9 cellular contexts compared by ENCODE assay signal in the genomic region with DNA sequence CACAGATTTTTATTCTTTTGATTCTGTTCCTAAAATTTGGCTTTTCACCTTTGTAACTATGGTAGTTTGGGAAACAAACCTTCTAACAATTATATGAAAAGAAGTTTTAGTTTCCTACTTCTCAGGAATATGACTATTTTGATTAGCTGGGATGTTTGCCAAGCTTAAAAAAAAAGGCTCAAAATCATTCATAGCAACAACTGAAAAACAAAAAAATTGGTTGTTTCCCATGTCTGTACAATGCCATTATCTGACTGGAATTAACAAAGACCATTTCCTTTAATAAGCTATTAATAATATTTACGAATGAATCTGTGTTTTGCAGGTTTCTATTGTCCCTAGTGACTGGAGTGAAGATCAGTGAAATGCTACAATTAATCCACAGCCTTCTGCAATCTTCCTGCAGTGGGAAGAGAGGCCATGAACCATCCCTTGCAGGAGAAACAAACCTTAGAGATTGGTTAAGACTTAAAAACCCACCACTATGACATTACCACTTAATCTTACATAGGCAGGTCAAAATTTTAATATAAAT. TPM values are rescaled to one million over a fixed set of nuclear protein-coding genes. Genes with fewer than 3 reads are reported as not detected.
DNase-seq lines count a peak whose midpoint lies in the region; ATAC-seq, FAIRE-seq and TF ChIP-seq lines count a peak whose summit lies in the region.
"Had no signal": no experiment of that assay in that cellular context is flagged by ENCODE, and none has a peak within 500 bp of the region (broad histone marks: within the 10 kb centered on the region; RNA-seq: fewer than 3 reads in every experiment).

No MANE protein-coding gene starts in this region.

- H3K4me3 ChIP-seq in OCI-LY7 (ENCODE audit: low read depth, low read length, poor library complexity, severe bottlenecking) (peak overlapping the region; percentile 77), H1 (ENCODE audit: extremely low read depth in 1 of 4, insufficient read depth in 2 of 4, low read depth in 3 of 4, low read length in 4 of 4) (peak overlapping the region in 1 of 4 experiments; percentile 84; a peak in 2 of 8 replicates), ovary (peak overlapping the region; percentile 21), vagina (peak overlapping the region in 1 of 2 donors; percentile 5)
- H3K4me3 ChIP-seq: lung had no signal

- H2BK120ac ChIP-seq in H1 (replicated peaks; ENCODE audit: low read depth, low read length): no peak overlapping the region

- H2BK20ac ChIP-seq in H1 (ENCODE audit: low read length): no peak overlapping the region

- H3K56ac ChIP-seq in H1 (replicated peaks; ENCODE audit: insufficient read length, low read depth, low read length): no peak overlapping the region

- no peak overlapping the region for H2AFZ ChIP-seq in OCI-LY7 (ENCODE audit: low read length)
- no peak overlapping the region for H2AFZ ChIP-seq in H1 (ENCODE audit: low read length)

- H3K4me2 ChIP-seq in OCI-LY7 (ENCODE audit: low read length): peak overlapping the region; percentile 83
- peak overlapping the region; percentile 55 to 91; a peak in 3 of 4 replicates for H3K4me2 ChIP-seq in H1 (ENCODE audit: insufficient read depth in 1 of 2, low read depth in 2 of 2, low read length in 2 of 2)

- H3K18ac ChIP-seq in H1 (ENCODE audit: extremely low read depth, low read length): no peak overlapping the region

- DNase-seq in OCI-LY7 (ENCODE audit: low spot score): no peak
- DNase-seq in H1 (ENCODE audit: low read depth in 1 of 2, low spot score in 2 of 2): no peak
- no peak for DNase-seq in ovary
- DNase-seq in NCI-H748 treated with DMSO at 0.1 percent for 48 hours (lab: John Stamatoyannopoulos, UW): no peak
- DNase-seq in vagina (ENCODE audit: extremely low spot score in 2 of 2): no peak
- DNase-seq in activated CD4-positive, CD25-positive, alpha-beta regulatory T cell treated with anti-CD3 and anti-CD28 coated beads, Interleukin-2, amount 50 U/mL, for 72 hours: no peak

- peaks cover 9% of the 10 kb centered on the region; the same call in 1 of the 2 replicates for H3K79me1 ChIP-seq in H1 (ENCODE audit: low read depth, low read length)

- H2BK12ac ChIP-seq in H1 (ENCODE audit: low read depth, low read length): no peak overlapping the region

- H3K27me3 ChIP-seq in H1 (replicated peaks in 1 of 4; ENCODE audit: control insufficient read depth in 3 of 4, extremely low read depth in 1 of 4, insufficient read depth in 3 of 4, low read length in 3 of 4) (no peaks in the 10 kb centered on the region), ovary (no peaks in the 10 kb centered on the region), vagina (no peaks in the 10 kb centered on the region)

- no peak overlapping the region for H3K14ac ChIP-seq in H1 (ENCODE audit: insufficient read length)

- TF ChIP-seq CTCF in OCI-LY7 (conservative IDR thresholded peaks at IDR 0.05; ENCODE audit: low read length) (no peak), H1 (IDR thresholded peaks at IDR 0.05; ENCODE audit: control extremely low read depth in 1 of 3, insufficient read depth in 1 of 3, low read depth in 1 of 3, low read length in 3 of 3) (no peak), ovary (IDR thresholded peaks at IDR 0.05) (no peak), vagina (IDR thresholded peaks at IDR 0.05) (no peak)

- POLR2A ChIA-PET in OCI-LY7 (lab: Charles Lee) (interaction anchor here (0.5 to 2.6 kb wide), 16 partner anchors 8 to 363 kb away, joined by 3 to 27 read pairs (median 4); a partner anchor contains a TSS), H1 (lab: Charles Lee; ENCODE audit: partially characterized antibody) (interaction anchor here (0.7 to 2.6 kb wide), 7 partner anchors 8 to 70 kb away, joined by 3 to 13 read pairs (median 4); no protein-coding TSS in a partner anchor)

- H3K9me2 ChIP-seq in OCI-LY7 (ENCODE audit: insufficient read depth, low read length): no peaks in the 10 kb centered on the region

- no peak for ATAC-seq in HG03378 (IDR thresholded peaks at IDR 0.05; ENCODE audit: unreplicated experiment)

- no peak overlapping the region for H2BK15ac ChIP-seq in H1 (ENCODE audit: low read length)

- H3K4ac ChIP-seq in H1 (replicated peaks; ENCODE audit: insufficient read length, low read depth, low read length): no peak overlapping the region

- H3K4me1 ChIP-seq in ES-I3 (ENCODE audit: insufficient read depth, low read length): peaks cover 15% of the 10 kb centered on the region
- H3K4me1 ChIP-seq in OCI-LY7 (ENCODE audit: insufficient read depth, low read length, poor library complexity, severe bottlenecking): peaks cover 51% of the 10 kb centered on the region
- H3K4me1 ChIP-seq in H1 (replicated peaks in 1 of 4; ENCODE audit: control insufficient read depth in 3 of 4, insufficient read depth in 4 of 4, low read length in 3 of 4): peaks cover 1 to 11% (median 5%) of the 10 kb centered on the region in 4 experiments; a peak in 5 of 7 replicates
- peaks cover 14% of the 10 kb centered on the region for H3K4me1 ChIP-seq in ovary (ENCODE audit: insufficient read depth)
- H3K4me1 ChIP-seq in vagina: peaks cover 70% of the 10 kb centered on the region

- H3K79me2 ChIP-seq in OCI-LY7 (ENCODE audit: insufficient read depth, low read depth, low read length): peaks cover 71% of the 10 kb centered on the region
- peaks cover 15 to 54% of the 10 kb centered on the region in 2 experiments for H3K79me2 ChIP-seq in H1 (ENCODE audit: control insufficient read depth in 1 of 2, insufficient read depth in 2 of 2, low read length in 2 of 2)

- intact Hi-C loops in OCI-LY7 (cut with micrococcal nuclease; ENCODE audit: unreplicated experiment) (no loop called here), ovary (cut with DNase I) (loop anchor here in 1 of 4 donors (10.0 kb wide), 2 partner anchors 104 to 234 kb away; a partner anchor contains a TSS), vagina (cut with DNase I) (loop anchor here (10.0 kb wide), 1 partner anchor 104 kb away; no protein-coding TSS in a partner anchor)

- no peak for FAIRE-seq in H1 (lab: Jason Lieb, UNC)

- H3K27ac ChIP-seq in OCI-LY7 (ENCODE audit: low read depth, low read length, poor library complexity, severe bottlenecking) (no peak overlapping the region), H1 (ENCODE audit: low read depth, low read length) (no peak overlapping the region), ovary (no peak overlapping the region), vagina (no peak overlapping the region)

- no peak overlapping the region for H3K23ac ChIP-seq in H1 (ENCODE audit: insufficient read length)

- no peak for TF ChIP-seq RAD21 in H1 (IDR thresholded peaks at IDR 0.05 in 1 of 2, conservative IDR thresholded peaks at IDR 0.05 in 1 of 2; ENCODE audit: low read depth in 2 of 2, low read length in 2 of 2)

- H4K5ac ChIP-seq in H1 (ENCODE audit: insufficient read length, low read depth, low read length): no peak overlapping the region

- CTCF ChIA-PET in OCI-LY7 (lab: Charles Lee; ENCODE audit: unreplicated experiment) (interaction anchor here (0.6 to 0.7 kb wide), 2 partner anchors 10 to 89 kb away, joined by 3 to 5 read pairs; no protein-coding TSS in a partner anchor), H1 (lab: Charles Lee; ENCODE audit: partially characterized antibody) (interaction anchor here (0.6 to 1.5 kb wide), 3 partner anchors 23 to 33 kb away, joined by 3 to 4 read pairs (median 3); a partner anchor contains a TSS)

- H3K9me3 ChIP-seq in ES-I3 (ENCODE audit: control insufficient read depth, insufficient read depth, low read length): no peaks in the 10 kb centered on the region
- no peaks in the 10 kb centered on the region for H3K9me3 ChIP-seq in OCI-LY7 (ENCODE audit: low read length)
- no peaks in the 10 kb centered on the region for H3K9me3 ChIP-seq in H1 (ENCODE audit: insufficient read depth in 2 of 2, low read depth in 1 of 2, low read length in 1 of 2)
- H3K9me3 ChIP-seq in ovary: no peaks in the 10 kb centered on the region
- H3K9me3 ChIP-seq in vagina: no peaks in the 10 kb centered on the region

- peaks cover 5% of the 10 kb centered on the region; the same call in 1 of the 2 replicates for H3K23me2 ChIP-seq in H1 (ENCODE audit: low read depth, low read length)

- H4K20me1 ChIP-seq in OCI-LY7 (ENCODE audit: insufficient read depth, low read length): peaks cover 50% of the 10 kb centered on the region
- H4K20me1 ChIP-seq in H1 (replicated peaks in 1 of 2; ENCODE audit: control insufficient read depth in 1 of 2, insufficient read depth in 2 of 2, low read length in 2 of 2): peaks cover 2 to 11% of the 10 kb centered on the region in 2 experiments

- H3K36me3 ChIP-seq in ES-I3 (ENCODE audit: insufficient read depth, low read length) (peaks cover 22% of the 10 kb centered on the region; the same call in 1 of the 2 replicates), OCI-LY7 (ENCODE audit: insufficient read depth, low read length) (peaks cover 65% of the 10 kb centered on the region), H1 (ENCODE audit: control insufficient read depth in 2 of 4, insufficient read depth in 4 of 4, low read length in 3 of 4) (peaks cover 0 to 21% (median 2%) of the 10 kb centered on the region in 4 experiments; a peak in 3 of 8 replicates), ovary (no peaks in the 10 kb centered on the region), vagina (peaks cover 0 to 10% of the 10 kb centered on the region in 2 donors)

- TF ChIP-seq POLR2A in H1 (IDR thresholded peaks at IDR 0.05; ENCODE audit: control extremely low read depth in 1 of 2, low read depth in 2 of 2, low read length in 2 of 2) (no peak), ovary (IDR thresholded peaks at IDR 0.05) (no peak), vagina (IDR thresholded peaks at IDR 0.05) (no peak)

- WGBS in H1 (ENCODE audit: extremely low coverage in 1 of 2, insufficient coverage in 1 of 2, insufficient read length in 1 of 2, insufficient replicate concordance in 2 of 2, low coverage in 1 of 2, low lambda C conversion rate in 2 of 2, missing lambda C conversion rate in 1 of 2), 2 experiments: 79% methylated on average over 1 of the region's 1 CpG; no CpG with 5 or more reads in 1 of the 2 experiments
- 56 to 67% (median 57%) methylated on average over 1 of the region's 1 CpG for WGBS in ovary, 3 donors

- BruUV-seq in OCI-LY7 (replicated peaks; lab: Mats Ljungman, UMichigan): no TSS peak

- no peak overlapping the region for H4K8ac ChIP-seq in H1 (ENCODE audit: extremely low read depth, insufficient read depth, low read length)

- H3K9ac ChIP-seq in ES-I3 (ENCODE audit: low read depth, low read length) (peak overlapping the region; percentile 29; the same call in 1 of the 2 replicates), H1 (replicated peaks in 1 of 4; ENCODE audit: extremely low read depth in 1 of 4, low read depth in 3 of 4, low read length in 3 of 4) (peak overlapping the region in 1 of 4 experiments; percentile 0; a peak in 1 of 7 replicates)

- no peak overlapping the region for H2AK5ac ChIP-seq in H1 (ENCODE audit: low read depth, low read length)

- no peak overlapping the region for H2BK5ac ChIP-seq in H1 (ENCODE audit: low read depth, low read length)

- TF ChIP-seq EP300 in H1 (IDR thresholded peaks at IDR 0.05; ENCODE audit: borderline replicate concordance in 1 of 2, low read depth in 2 of 2, low read length in 2 of 2): no peak
- TF ChIP-seq EP300 in ovary (IDR thresholded peaks at IDR 0.05): no peak

- no peak overlapping the region for H4K91ac ChIP-seq in H1 (replicated peaks; ENCODE audit: insufficient read length, low read length)

RNA-seq across cellular contexts. Expression of a gene that starts 4.2 kb away (rescaled TPM):
- 14.9 and 15.2 TPM in 2 replicates for total RNA-seq in OCI-LY7 (2014; rRNA removed; shearing (Covaris generic))
- total RNA-seq in OCI-LY7 (2022) (22.7 and 27.2 TPM in 2 replicates), ovary (10 to 100 TPM; 17.6 to 27.3 (median 25.6) TPM), vagina (19.2 TPM)
- 21.9 and 22.7 TPM in 2 replicates for total RNA-seq in H1 (2021; fragmentation: NEBNext Ultra II Directional; extraction: Animal tissue kit (Norgen Biotek cat#: 25700))
- polyA plus RNA-seq in H1 (2011; rRNA removed) (3.0 and 3.3 TPM in 2 replicates), ovary (10 to 100 TPM in 1 of 2 donors, 1 to 10 TPM in 1; 9.6 to 19.5 TPM)
- 4.7 TPM for polyA plus RNA-seq in H1 (2011; cell fraction: cytosol; rRNA removed)
- 3.6 TPM for polyA plus RNA-seq in H1 (2011; cell fraction: nucleus; rRNA removed)
- 7.5 to 15.5 TPM (median 9.9 TPM) in 4 replicates for polyA plus RNA-seq in H1 (2012, experiment 1 of 2)
- 1.5 TPM for polyA plus RNA-seq in H1 (2012, experiment 2 of 2)
- polyA plus RNA-seq in H1 (2013, experiment 1 of 2): 11.2 TPM
- 10.1 TPM for polyA plus RNA-seq in H1 (2013, experiment 2 of 2)
- 4.8 and 6.3 TPM in 2 replicates for polyA minus RNA-seq in H1 (2011; rRNA and poly(A)+ RNA removed)
- polyA minus RNA-seq in H1 (2011; cell fraction: cytosol; rRNA and poly(A)+ RNA removed): 8.9 TPM
- polyA minus RNA-seq in H1 (2011; cell fraction: nucleus; rRNA and poly(A)+ RNA removed): 11.1 TPM

RNA-seq across cellular contexts. Expression of a gene that starts 33.2 kb away (rescaled TPM):
- 440 and 450 TPM in 2 replicates for total RNA-seq in OCI-LY7 (2014; rRNA removed; shearing (Covaris generic))
- total RNA-seq in OCI-LY7 (2022): 274 and 291 TPM in 2 replicates
- 187 and 190 TPM in 2 replicates for total RNA-seq in H1 (2021; fragmentation: NEBNext Ultra II Directional; extraction: Animal tissue kit (Norgen Biotek cat#: 25700))
- polyA plus RNA-seq in H1 (2011; rRNA removed): 150 and 168 TPM in 2 replicates
- polyA plus RNA-seq in H1 (2011; cell fraction: cytosol; rRNA removed): 187 TPM
- 74.4 TPM for polyA plus RNA-seq in H1 (2011; cell fraction: nucleus; rRNA removed)
- 161 to 189 TPM (median 173 TPM) in 4 replicates for polyA plus RNA-seq in H1 (2012, experiment 1 of 2)
- polyA plus RNA-seq in H1 (2012, experiment 2 of 2): 101 TPM
- polyA plus RNA-seq in H1 (2013, experiment 1 of 2): 154 TPM
- polyA plus RNA-seq in H1 (2013, experiment 2 of 2): 171 TPM
- 107 and 125 TPM in 2 replicates for polyA minus RNA-seq in H1 (2011; rRNA and poly(A)+ RNA removed)
- 42.1 TPM for polyA minus RNA-seq in H1 (2011; cell fraction: cytosol; rRNA and poly(A)+ RNA removed)
- polyA minus RNA-seq in H1 (2011; cell fraction: nucleus; rRNA and poly(A)+ RNA removed): 42.3 TPM
- 100 to 1,000 TPM in 5 of 7 donors, 10 to 100 TPM in 2; 70.7 to 154 (median 123) TPM for total RNA-seq in ovary
- 100 to 1,000 TPM in 1 of 2 donors, 10 to 100 TPM in 1; 79.0 to 119 TPM for polyA plus RNA-seq in ovary
- 97.5 TPM for total RNA-seq in vagina
